ENCODE assay signal across 10 cellular contexts in genomic region chr3:123421353-123422174, GRCh38. TPM values are rescaled to one million over a fixed set of nuclear protein-coding genes. Genes with fewer than 3 reads are reported as not detected.
A peak's percentile ranks its signal among the peaks of the same experiment; 100 is the strongest.
DNase-seq lines count a peak whose midpoint lies in the region; ATAC-seq, FAIRE-seq and TF ChIP-seq lines count a peak whose summit lies in the region.
"Had no signal": no experiment of that assay in that cellular context is flagged by ENCODE, and none has a peak within 500 bp of the region (broad histone marks: within the 10 kb centered on the region; RNA-seq: fewer than 3 reads in every experiment).

No MANE protein-coding gene starts in this region.

- FAIRE-seq in GM12892 (lab: Jason Lieb, UNC): no peak

- DNase-seq in OCI-M1 (lab: John Stamatoyannopoulos, UW) (peak; percentile 41), sigmoid colon (no peak), T1000 (lab: John Stamatoyannopoulos, UW) (no peak), activated gamma-delta T cell treated with Interleukin-2 at 50 U/mL for 16 hours (no peak), GM12892 (ENCODE audit: insufficient read length) (no peak)
- DNase-seq: activated gamma-delta T cell, NCI-H526 treated with DMSO at 0.1 percent for 48 hours, T-helper 9 cell had no signal

- no peak for TF ChIP-seq RAD21 in Ishikawa (IDR thresholded peaks at IDR 0.05; ENCODE audit: low read depth)

- intact Hi-C loops in sigmoid colon (cut with DNase I): no loop called here

- H3K4me1 ChIP-seq in gastroesophageal sphincter (peaks cover 18 to 100% (median 54%) of the 10 kb centered on the region in 3 donors), sigmoid colon (peaks cover 0 to 100% (median 93%) of the 10 kb centered on the region in 4 donors)

- H3K9me3 ChIP-seq in gastroesophageal sphincter (no peaks in the 10 kb centered on the region), sigmoid colon (no peaks in the 10 kb centered on the region)

- H3K27ac ChIP-seq in gastroesophageal sphincter (peak overlapping the region; percentile 90 to 99 (median 92)), sigmoid colon (peak overlapping the region; percentile 87 to 93 (median 91))

- no peak for ATAC-seq in gastroesophageal sphincter

- 45 to 53% methylated on average over 2 to 6 of the region's 6 CpGs for WGBS in gastroesophageal sphincter (ENCODE audit: low coverage in 1 of 2), 2 donors
- 10 to 36% methylated on average over 6 of the region's 6 CpGs for WGBS in sigmoid colon, 2 donors

- TF ChIP-seq EP300 in Ishikawa (IDR thresholded peaks at IDR 0.05; ENCODE audit: borderline replicate concordance) (no peak), gastroesophageal sphincter (IDR thresholded peaks at IDR 0.05) (no peak), sigmoid colon (IDR thresholded peaks at IDR 0.05) (no peak)

- TF ChIP-seq CTCF in gastroesophageal sphincter (IDR thresholded peaks at IDR 0.05) (no peak), sigmoid colon (IDR thresholded peaks at IDR 0.05) (no peak)

- no peak overlapping the region for H3K4me3 ChIP-seq in gastroesophageal sphincter
- H3K4me3 ChIP-seq in sigmoid colon: no peak overlapping the region

- H3K36me3 ChIP-seq in gastroesophageal sphincter (no peaks in the 10 kb centered on the region), sigmoid colon (no peaks in the 10 kb centered on the region)

- H3K27me3 ChIP-seq in gastroesophageal sphincter (no peaks in the 10 kb centered on the region), sigmoid colon (no peaks in the 10 kb centered on the region)

- no peak for TF ChIP-seq POLR2A in gastroesophageal sphincter (IDR thresholded peaks at IDR 0.05)
- TF ChIP-seq POLR2A in sigmoid colon (IDR thresholded peaks at IDR 0.05): no peak
- no peak for TF ChIP-seq POLR2A in GM12892 (IDR thresholded peaks at IDR 0.05; ENCODE audit: low read depth, low read length)

TF ChIP-seq in Ishikawa, 13 proteins besides CTCF, POLR2A, EP300 and RAD21:
- no peak for TF ChIP-seq TAF1 (IDR thresholded peaks at IDR 0.05; ENCODE audit: low read depth)
- TF ChIP-seq FOXM1 (IDR thresholded peaks at IDR 0.05; ENCODE audit: borderline replicate concordance, low read depth): no peak
- no peak for TF ChIP-seq MAX (IDR thresholded peaks at IDR 0.05)
- 0 out of 2 replicates have a peak, but pooled peaks have one; percentile 14 for TF ChIP-seq NFIC (IDR thresholded peaks at IDR 0.05)
- TF ChIP-seq ZBTB7A (IDR thresholded peaks at IDR 0.05; ENCODE audit: low read depth): no peak

RNA-seq across cellular contexts. Expression of gene ADCY5, which starts 27.3 kb away (rescaled TPM):
- total RNA-seq in gastroesophageal sphincter (100 to 1,000 TPM; 119 to 251 (median 185) TPM), sigmoid colon (10 to 100 TPM; 39.5 to 84.4 (median 62.2) TPM)
- 1 to 10 TPM; 1.4 to 9.9 (median 5.4) TPM for polyA plus RNA-seq in sigmoid colon
- 0.02 TPM for polyA plus RNA-seq in GM12892 (2012; ENCODE audit: missing spikeins)
